In genomic region chr2:231399853-231400667, GRCh38 we compare ENCODE assay signal across 9 cellular contexts. TPM values are rescaled to one million over a fixed set of nuclear protein-coding genes. Genes with fewer than 3 reads are reported as not detected.
DNase-seq lines count a peak whose midpoint lies in the region; ATAC-seq and TF ChIP-seq lines count a peak whose summit lies in the region.
"Had no signal": no experiment of that assay in that cellular context is flagged by ENCODE, and none has a peak within 500 bp of the region (broad histone marks: within the 10 kb centered on the region; RNA-seq: fewer than 3 reads in every experiment).

No MANE protein-coding gene starts in this region.

- TF ChIP-seq CTCF in GM20000 (IDR thresholded peaks at IDR 0.05; ENCODE audit: extremely low read depth, missing control alignments): no peak

- ATAC-seq in Right ventricle myocardium superior (ENCODE audit: poor library complexity): peak; percentile 90
- no peak for ATAC-seq in HG02981 (IDR thresholded peaks at IDR 0.05; ENCODE audit: unreplicated experiment)
- ATAC-seq: T-cell had no signal

- in situ Hi-C loops in SK-MEL-5 (cut with HindIII; ENCODE audit: low pct_unique_long_range_greater_than_20kb, low sequenced_read_pairs): no loop called here

- H3K4me1 ChIP-seq in rectal smooth muscle tissue (ENCODE audit: control insufficient read depth, insufficient read depth, low read length): peaks cover 3% of the 10 kb centered on the region

- H3K27ac ChIP-seq in rectal smooth muscle tissue (ENCODE audit: low read depth, low read length): peak overlapping the region; percentile 16

- DNase-seq in GM03348 (ENCODE audit: low spot score): peak; percentile 49
- DNase-seq in SK-MEL-5 (ENCODE audit: low read depth, low spot score): peak; percentile 33
- DNase-seq in Right ventricle myocardium superior: peak; percentile 77
- DNase-seq in T-helper 2 cell: no peak
- DNase-seq in GM20000 (ENCODE audit: low spot score): no peak
- no peak for DNase-seq in activated CD8-positive, alpha-beta memory T cell treated with anti-CD3 and anti-CD28 coated beads, Interleukin-2, amount 50 U/mL, for 4 hours
- DNase-seq: T-cell had no signal

- H3K27me3 ChIP-seq in rectal smooth muscle tissue (ENCODE audit: control insufficient read depth, insufficient read depth, low read length): no peaks in the 10 kb centered on the region

- no peak overlapping the region for H3K4me3 ChIP-seq in rectal smooth muscle tissue (ENCODE audit: low read length)

- H3K9ac ChIP-seq in rectal smooth muscle tissue (ENCODE audit: low read length): no peak overlapping the region

- intact Hi-C loops in Right ventricle myocardium superior (cut with DNase I): loop anchor here (5.0 kb wide), 1 partner anchor 103 kb away; no protein-coding TSS in a partner anchor

- H3K36me3 ChIP-seq in rectal smooth muscle tissue (ENCODE audit: control insufficient read depth, insufficient read depth, low read length): no peaks in the 10 kb centered on the region

RNA-seq across cellular contexts. Expression of gene B3GNT7, which starts 4.5 kb away (rescaled TPM):
- total RNA-seq in SK-MEL-5 (2014; rRNA removed; shearing (Covaris generic)): 20.2 and 21.5 TPM in 2 replicates
- 55.6 and 64.5 TPM in 2 replicates for polyA plus RNA-seq in SK-MEL-5 (2015; cell fraction: cytosol; rRNA removed)
- polyA plus RNA-seq in SK-MEL-5 (2015; cell fraction: nucleus; rRNA removed): 25.3 and 38.7 TPM in 2 replicates
- total RNA-seq in Right ventricle myocardium superior: 7.7 TPM

Comparison
In these comparisons a context has a peak if more than half of its experiments do, and no peak if none do; other contexts are left out.
1. DNase-seq: peak in GM03348 (single experiment), SK-MEL-5 (single experiment) and Right ventricle myocardium superior (single experiment); none in T-helper 2 cell (0 of 5), GM20000 (single experiment) and activated CD8-positive, alpha-beta memory T cell treated with anti-CD3 and anti-CD28 coated beads, Interleukin-2, amount 50 U/mL, for 4 hours (single experiment).